23 cellular contexts compared by ENCODE assay signal in the genomic region with DNA sequence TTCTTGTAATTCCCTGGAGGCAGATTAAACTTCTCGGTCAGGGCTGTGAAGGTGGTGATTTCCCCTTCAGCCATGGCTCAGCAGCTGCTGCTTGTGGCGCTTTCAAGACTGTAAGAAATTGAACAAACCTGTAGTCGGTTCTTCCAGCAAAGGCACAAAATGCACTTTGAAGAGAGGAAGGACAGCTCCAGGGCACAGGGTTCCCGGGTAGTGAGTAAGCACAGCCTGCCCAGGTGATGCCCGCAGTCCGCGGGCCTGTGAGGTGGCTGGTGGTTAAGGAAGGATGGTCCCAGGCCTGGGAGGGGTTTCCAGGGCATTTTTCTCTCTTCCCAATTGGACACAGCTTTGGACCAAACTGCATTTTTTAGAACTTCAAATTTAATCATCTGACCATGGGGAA.
"Had no signal": no experiment of that assay in that cellular context is flagged by ENCODE, and none has a peak within 500 bp of the region (broad histone marks: within the 10 kb centered on the region; RNA-seq: fewer than 3 reads in every experiment).

No MANE protein-coding gene starts in this region.

- H3K4me3 ChIP-seq: dorsolateral prefrontal cortex, gastroesophageal sphincter, left ventricle myocardium inferior, lower lobe of right lung, psoas muscle, right lobe of liver, spleen, testis, tibial nerve had no signal

- FAIRE-seq: keratinocyte had no signal

- H3K27ac ChIP-seq: gastroesophageal sphincter, left ventricle myocardium inferior, lower lobe of right lung, psoas muscle, right lobe of liver, spleen, testis had no signal

- H3K9me3 ChIP-seq: gastroesophageal sphincter, left ventricle myocardium inferior, lower lobe of right lung, psoas muscle, right lobe of liver, spleen, testis, tibial nerve had no signal

- H3K36me3 ChIP-seq: gastroesophageal sphincter, left ventricle myocardium inferior, lower lobe of right lung, right lobe of liver, spleen, tibial nerve had no signal

- H3K4me1 ChIP-seq: lower lobe of right lung, psoas muscle, testis had no signal

- DNase-seq: cortex of kidney; dorsolateral prefrontal cortex; effector CD8-positive, alpha-beta T cell; glutamatergic neuron; left cardiac atrium; left ventricle myocardium inferior; lower lobe of right lung; mesendoderm; naive B cell; psoas muscle; retina; right lobe of liver; spleen; stimulated activated CD4-positive, alpha-beta T cell treated with anti-CD3 and anti-CD28 coated beads, Interleukin-15, amount 100 ng/mL, for 24 hours; stimulated activated CD4-positive, alpha-beta T cell treated with anti-CD3 and anti-CD28 coated beads, Interleukin-1b, Interleukin-23, amount 100 ng/mL, for 48 hours; stimulated activated CD4-positive, alpha-beta T cell treated with anti-CD3 and anti-CD28 coated beads, Interleukin-4, amount 100 ng/mL, for 4 hours; stimulated activated naive B cell treated with anti-CD40 and anti-IgM and Interleukin-4, amounts not matched to agents 10 μg/mL and 1 μg/mL and 100 μg/mL, for 72 hours; stimulated activated naive CD8-positive, alpha-beta T cell treated with anti-CD3 and anti-CD28 coated beads, Interleukin-15, amount 100 ng/mL, for 72 hours; testis had no signal

- H3K27me3 ChIP-seq: dorsolateral prefrontal cortex, gastroesophageal sphincter, right lobe of liver, testis, tibial nerve had no signal

- ATAC-seq: esophagus mucosa; gastroesophageal sphincter; lower lobe of right lung; psoas muscle; right lobe of liver; stimulated activated naive B cell treated with anti-CD40 and anti-IgM and Interleukin-4, amounts not matched to agents 10 μg/mL and 1 μg/mL and 100 μg/mL, for 72 hours; stimulated activated naive CD8-positive, alpha-beta T cell treated with anti-CD3 and anti-CD28 coated beads, Interleukin-15, amount 100 ng/mL, for 72 hours had no signal
